Comparison of ENCODE assay signal across 11 cellular contexts in genomic region chr18:3217930-3218647, GRCh38. TPM values are rescaled to one million over a fixed set of nuclear protein-coding genes. Genes with fewer than 3 reads are reported as not detected.
DNase-seq lines count a peak whose midpoint lies in the region; ATAC-seq and TF ChIP-seq lines count a peak whose summit lies in the region.
"Had no signal": no experiment of that assay in that cellular context is flagged by ENCODE, and none has a peak within 500 bp of the region (broad histone marks: within the 10 kb centered on the region; RNA-seq: fewer than 3 reads in every experiment).

No MANE protein-coding gene starts in this region.

- H3K27me3 ChIP-seq in PC-3 (ENCODE audit: low read length) = no peaks in the 10 kb centered on the region
- no peaks in the 10 kb centered on the region for H3K27me3 ChIP-seq in osteoblast (ENCODE audit: insufficient read depth, low read length)
- H3K27me3 ChIP-seq in Karpas-422 (ENCODE audit: low read length) = no peaks in the 10 kb centered on the region

- H3K4me1 ChIP-seq in PC-3 (ENCODE audit: insufficient read depth, low read length) (peaks cover 8% of the 10 kb centered on the region; the same call in 1 of the 2 replicates), osteoblast (ENCODE audit: insufficient read depth, low read length) (peaks cover 15% of the 10 kb centered on the region), Karpas-422 (ENCODE audit: low read length) (no peaks in the 10 kb centered on the region)
- H3K4me1 ChIP-seq: SJSA1 had no signal

- H3K36me3 ChIP-seq in PC-3 (ENCODE audit: low read depth, low read length) (no peaks in the 10 kb centered on the region), osteoblast (ENCODE audit: insufficient read depth, low read length) (no peaks in the 10 kb centered on the region), Karpas-422 (ENCODE audit: insufficient read depth, low read length) (no peaks in the 10 kb centered on the region)
- H3K36me3 ChIP-seq: SJSA1 had no signal

- POLR2A ChIA-PET in PC-3 (lab: Charles Lee; ENCODE audit: unreplicated experiment) = interaction anchor here (0.6 kb wide), 1 partner anchor 11 kb away, joined by 17 read pairs; no protein-coding TSS in a partner anchor

- H2AFZ ChIP-seq in PC-3 (ENCODE audit: low read length) = peak overlapping the region; percentile 56; the same call in 1 of the 2 replicates
- peak overlapping the region; percentile 83 for H2AFZ ChIP-seq in osteoblast (ENCODE audit: low read length)
- H2AFZ ChIP-seq in Karpas-422 (ENCODE audit: low read length) = no peak overlapping the region

- ATAC-seq in PC-3 (peak; percentile 93), GM19467 (IDR thresholded peaks at IDR 0.05; ENCODE audit: unreplicated experiment) (no peak)
- ATAC-seq: natural killer cell had no signal

- H3K27ac ChIP-seq in PC-3 (ENCODE audit: low read length) (no peak overlapping the region), osteoblast (ENCODE audit: low read depth, low read length) (peak overlapping the region; percentile 41), Karpas-422 (ENCODE audit: low read length) (no peak overlapping the region)
- H3K27ac ChIP-seq: SJSA1 had no signal

- intact Hi-C loops in PC-3 (cut with micrococcal nuclease) = loop anchor here (5.0 kb wide), 1 partner anchor 41 kb away; no protein-coding TSS in a partner anchor

- H3K4me3 ChIP-seq in PC-3 (ENCODE audit: low read length) (no peak overlapping the region), fibroblast of the aortic adventitia (ENCODE audit: low read depth, low read length) (no peak overlapping the region), osteoblast (ENCODE audit: insufficient read depth, low read length) (no peak overlapping the region), Karpas-422 (ENCODE audit: low read length) (no peak overlapping the region)
- H3K4me3 ChIP-seq: SJSA1 had no signal

- CTCF ChIA-PET in PC-3 (lab: Charles Lee) = interaction anchor here (0.5 to 0.8 kb wide), 2 partner anchors 28 to 296 kb away, joined by 3 read pairs; no protein-coding TSS in a partner anchor

- TF ChIP-seq CTCF in PC-3 (conservative IDR thresholded peaks at IDR 0.05; ENCODE audit: low read depth, low read length) (no peak), fibroblast of the aortic adventitia (IDR thresholded peaks at IDR 0.05; ENCODE audit: insufficient read depth, low read length) (no peak), osteoblast (IDR thresholded peaks at IDR 0.05; ENCODE audit: extremely low read depth, low read depth, low read length) (no peak)

- H3K79me2 ChIP-seq in PC-3 (ENCODE audit: low read length) (no peaks in the 10 kb centered on the region), osteoblast (ENCODE audit: insufficient read depth, low read length) (no peaks in the 10 kb centered on the region), Karpas-422 (ENCODE audit: low read length) (no peaks in the 10 kb centered on the region)

- 0 out of 2 replicates have a peak, but pooled peaks cover 5% of the 10 kb centered on the region for H3K9me2 ChIP-seq in PC-3 (replicated peaks; ENCODE audit: low read length)
- no peaks in the 10 kb centered on the region for H3K9me2 ChIP-seq in Karpas-422 (replicated peaks; ENCODE audit: insufficient read depth, low read length)

- BruUV-seq in PC-3 (replicated peaks; lab: Mats Ljungman, UMichigan) = no TSS peak

- H4K20me1 ChIP-seq in PC-3 (ENCODE audit: low read length) = no peaks in the 10 kb centered on the region
- no peaks in the 10 kb centered on the region for H4K20me1 ChIP-seq in osteoblast (ENCODE audit: insufficient read depth, low read length)
- H4K20me1 ChIP-seq in Karpas-422 (ENCODE audit: insufficient read depth, low read depth, low read length) = no peaks in the 10 kb centered on the region

- H3K9me3 ChIP-seq in PC-3 (ENCODE audit: low read length) (no peaks in the 10 kb centered on the region), osteoblast (ENCODE audit: low read depth, low read length) (no peaks in the 10 kb centered on the region), Karpas-422 (ENCODE audit: low read length) (no peaks in the 10 kb centered on the region)
- H3K9me3 ChIP-seq: SJSA1 had no signal

- DNase-seq in DMS53 treated with DMSO at 0.1 percent for 48 hours (lab: John Stamatoyannopoulos, UW; ENCODE audit: unreplicated experiment) (peak; percentile 85), PC-3 (peak; percentile 67), fibroblast of the aortic adventitia (ENCODE audit: low read depth) (peak; percentile 27), osteoblast (ENCODE audit: insufficient read length, low spot score, missing footprints) (peak; percentile 86), Karpas-422 (no peak), NCI-H748 (lab: John Stamatoyannopoulos, UW; ENCODE audit: unreplicated experiment) (no peak)
- no peak for DNase-seq in activated T-cell treated with anti-CD3 and anti-CD28 coated beads, Interleukin-2, amount 50 U/mL, for 1 hour
- DNase-seq: effector CD4-positive, alpha-beta T cell; natural killer cell had no signal

- H3K4me2 ChIP-seq in PC-3 (ENCODE audit: low read length) = 0 out of 2 replicates have a peak overlapping the region, but pooled peaks have one; percentile 17
- no peak overlapping the region for H3K4me2 ChIP-seq in osteoblast (ENCODE audit: insufficient read depth, low read length)
- H3K4me2 ChIP-seq in Karpas-422 (ENCODE audit: low read depth, low read length, poor library complexity, severe bottlenecking) = no peak overlapping the region

- H3K9ac ChIP-seq in PC-3 (ENCODE audit: low read length) = no peak overlapping the region
- no peak overlapping the region for H3K9ac ChIP-seq in Karpas-422 (ENCODE audit: low read length)

- no peaks in the 10 kb centered on the region for H3F3A ChIP-seq in PC-3 (ENCODE audit: low read length, unreplicated experiment)

RNA-seq across cellular contexts. Expression of gene MYOM1, which starts 1.7 kb away (rescaled TPM):
- total RNA-seq in PC-3 (2014; rRNA removed) = 0.07 and 0.12 TPM in 2 replicates
- total RNA-seq in fibroblast of the aortic adventitia (ENCODE audit: low replicate concordance) = 0.90 and 7.5 TPM in 2 replicates
- 1.5 and 1.8 TPM in 2 replicates for total RNA-seq in osteoblast
- total RNA-seq in Karpas-422 (2014; rRNA removed; shearing (Covaris generic); ENCODE audit: low replicate concordance) = 0.04 TPM in 1 of 2 replicates, not detected in the other
- total RNA-seq: SJSA1 had no signal

RNA-seq across cellular contexts. Expression of gene MYL12A, which starts 29.5 kb away (rescaled TPM):
- 254 and 329 TPM in 2 replicates for total RNA-seq in PC-3 (2014; rRNA removed)
- 251 and 733 TPM in 2 replicates for total RNA-seq in fibroblast of the aortic adventitia (ENCODE audit: low replicate concordance)
- total RNA-seq in osteoblast = 572 and 626 TPM in 2 replicates
- total RNA-seq in Karpas-422 (2014; rRNA removed; shearing (Covaris generic); ENCODE audit: low replicate concordance) = 300 and 482 TPM in 2 replicates

RNA-seq across cellular contexts. Expression of gene MYL12B, which starts 43.8 kb away (rescaled TPM):
- total RNA-seq in PC-3 (2014; rRNA removed) = 233 and 308 TPM in 2 replicates
- total RNA-seq in fibroblast of the aortic adventitia (ENCODE audit: low replicate concordance) = 77.4 and 415 TPM in 2 replicates
- total RNA-seq in osteoblast = 278 and 283 TPM in 2 replicates
- total RNA-seq in Karpas-422 (2014; rRNA removed; shearing (Covaris generic); ENCODE audit: low replicate concordance) = 124 and 254 TPM in 2 replicates

Comparison
In these comparisons a context has a peak if more than half of its experiments do, and no peak if none do; other contexts are left out.
1. DNase-seq: peak in DMS53 treated with DMSO at 0.1 percent for 48 hours (single experiment), PC-3 (single experiment), fibroblast of the aortic adventitia (single experiment) and osteoblast (single experiment); none in Karpas-422 (single experiment), activated T-cell treated with anti-CD3 and anti-CD28 coated beads, Interleukin-2, amount 50 U/mL, for 1 hour (single experiment) and NCI-H748 (single experiment).